9 cellular contexts compared by ENCODE assay signal in genomic region chr1:119870917-119871486, GRCh38. TPM values are rescaled to one million over a fixed set of nuclear protein-coding genes. Genes with fewer than 3 reads are reported as not detected.
DNase-seq lines count a peak whose midpoint lies in the region; ATAC-seq and TF ChIP-seq lines count a peak whose summit lies in the region.
"Had no signal": no experiment of that assay in that cellular context is flagged by ENCODE, and none has a peak within 500 bp of the region (broad histone marks: within the 10 kb centered on the region; RNA-seq: fewer than 3 reads in every experiment).

No MANE protein-coding gene starts in this region.

- CTCF ChIA-PET in activated CD8-positive, alpha-beta T cell treated with anti-CD3 and anti-CD28 coated beads, Interleukin-2, amount 10 ng/mL, durations not matched to agents 7 days and 5 days (lab: Charles Lee): interaction anchor here (1.3 to 3.8 kb wide), 7 partner anchors 8 to 127 kb away, joined by 5 to 22 read pairs (median 8); no protein-coding TSS in a partner anchor

- TF ChIP-seq CTCF in endodermal cell (conservative IDR thresholded peaks at IDR 0.05): peak; percentile 97

- H3K4me1 Mint-ChIP-seq in activated CD8-positive, alpha-beta T cell treated with anti-CD3 and anti-CD28 coated beads, Interleukin-2, amount 10 ng/mL, durations not matched to agents 7 days and 5 days (ENCODE audit: low read depth): peaks cover 18% of the 10 kb centered on the region
- H3K4me1 Mint-ChIP-seq in endodermal cell: peaks cover 4% of the 10 kb centered on the region

- H3K4me1 ChIP-seq in endodermal cell (ENCODE audit: control insufficient read depth, insufficient read depth, low read length): no peaks in the 10 kb centered on the region

- no peaks in the 10 kb centered on the region for H3K36me3 ChIP-seq in endodermal cell (ENCODE audit: control insufficient read depth, insufficient read depth, low read length)

- H3K27me3 Mint-ChIP-seq in activated CD8-positive, alpha-beta T cell treated with anti-CD3 and anti-CD28 coated beads, Interleukin-2, amount 10 ng/mL, durations not matched to agents 7 days and 5 days (ENCODE audit: low read depth): peaks cover 49% of the 10 kb centered on the region
- H3K27me3 Mint-ChIP-seq in endodermal cell (ENCODE audit: insufficient read depth): peaks cover 5% of the 10 kb centered on the region

- no peak overlapping the region for H3K4me3 Mint-ChIP-seq in activated CD8-positive, alpha-beta T cell treated with anti-CD3 and anti-CD28 coated beads, Interleukin-2, amount 10 ng/mL, durations not matched to agents 7 days and 5 days
- no peak overlapping the region for H3K4me3 Mint-ChIP-seq in endodermal cell
- H3K4me3 Mint-ChIP-seq: T-helper 1 cell treated with Interleukin-12 subunit alpha and Interleukin-12 subunit beta and Interleukin-4 antibody, amounts not matched to agents 30 μg/mL and 1 μg/mL, for 36 hours had no signal

- POLR2A ChIA-PET in activated CD8-positive, alpha-beta T cell treated with anti-CD3 and anti-CD28 coated beads, Interleukin-2, amount 10 ng/mL, durations not matched to agents 7 days and 5 days (lab: Charles Lee): no interaction called here

- H3K27me3 ChIP-seq in endodermal cell (ENCODE audit: control insufficient read depth, insufficient read depth, low read length, poor library complexity, severe bottlenecking): no peaks in the 10 kb centered on the region

- no peak overlapping the region for H3K4me3 ChIP-seq in endodermal cell (ENCODE audit: low read length)

- DNase-seq in CMK (ENCODE audit: low read depth): peak; percentile 50
- peak; percentile 73 for DNase-seq in NCI-H774 (lab: John Stamatoyannopoulos, UW)
- peak; percentile 86 for DNase-seq in activated CD8-positive, alpha-beta T cell treated with anti-CD3 and anti-CD28 coated beads, Interleukin-2, amount 10 ng/mL, durations not matched to agents 7 days and 5 days
- peak; percentile 98 for DNase-seq in endodermal cell
- peak; percentile 72 for DNase-seq in middle frontal gyrus (ENCODE audit: extremely low spot score, low spot score)
- DNase-seq in stimulated activated CD8-positive, alpha-beta memory T cell treated with anti-CD3 and anti-CD28 coated beads, Interleukin-4, amount 100 ng/mL, for 24 hours (ENCODE audit: low read depth): peak; percentile 59

- no peaks in the 10 kb centered on the region for H3K9me3 Mint-ChIP-seq in activated CD8-positive, alpha-beta T cell treated with anti-CD3 and anti-CD28 coated beads, Interleukin-2, amount 10 ng/mL, durations not matched to agents 7 days and 5 days (ENCODE audit: insufficient read depth)
- no peaks in the 10 kb centered on the region for H3K9me3 Mint-ChIP-seq in endodermal cell
- H3K9me3 Mint-ChIP-seq: T-helper 1 cell treated with Interleukin-12 subunit alpha and Interleukin-12 subunit beta and Interleukin-4 antibody, amounts not matched to agents 30 μg/mL and 1 μg/mL, for 36 hours had no signal

- no peak overlapping the region for H3K9ac ChIP-seq in endodermal cell (ENCODE audit: extremely low read depth, low read length, poor library complexity, severe bottlenecking)

- H3K27ac Mint-ChIP-seq in activated CD8-positive, alpha-beta T cell treated with anti-CD3 and anti-CD28 coated beads, Interleukin-2, amount 10 ng/mL, durations not matched to agents 7 days and 5 days: no peak overlapping the region
- no peak overlapping the region for H3K27ac Mint-ChIP-seq in endodermal cell
- H3K27ac Mint-ChIP-seq: T-helper 1 cell treated with Interleukin-12 subunit alpha and Interleukin-12 subunit beta and Interleukin-4 antibody, amounts not matched to agents 30 μg/mL and 1 μg/mL, for 36 hours had no signal

- H3K27ac ChIP-seq in endodermal cell (ENCODE audit: low read depth, low read length): no peak overlapping the region

- no peaks in the 10 kb centered on the region for H3K36me3 Mint-ChIP-seq in activated CD8-positive, alpha-beta T cell treated with anti-CD3 and anti-CD28 coated beads, Interleukin-2, amount 10 ng/mL, durations not matched to agents 7 days and 5 days (ENCODE audit: low read depth)
- no peaks in the 10 kb centered on the region for H3K36me3 Mint-ChIP-seq in endodermal cell (ENCODE audit: low read depth)

- H3K9me3 ChIP-seq in endodermal cell (ENCODE audit: control insufficient read depth, low read length): no peaks in the 10 kb centered on the region

- ATAC-seq in HG03432 (IDR thresholded peaks at IDR 0.05; ENCODE audit: unreplicated experiment): peak; percentile 55
- ATAC-seq in activated CD8-positive, alpha-beta T cell treated with anti-CD3 and anti-CD28 coated beads, Interleukin-2, amount 10 ng/mL, durations not matched to agents 7 days and 5 days: peak; percentile 78
- ATAC-seq in GM19455 (IDR thresholded peaks at IDR 0.05; ENCODE audit: unreplicated experiment): no peak

- WGBS in endodermal cell (ENCODE audit: insufficient coverage in 1 of 2, insufficient read length in 1 of 2), 2 experiments: 47 to 56% methylated on average over 14 to 16 of the region's 16 CpGs

RNA-seq across cellular contexts. Expression of gene ADAM30, which starts 25.3 kb away (rescaled TPM):
- not detected for total RNA-seq in activated CD8-positive, alpha-beta T cell treated with anti-CD3 and anti-CD28 coated beads, Interleukin-2, amount 10 ng/mL, durations not matched to agents 7 days and 5 days
- not detected for total RNA-seq in endodermal cell
- not detected for polyA plus RNA-seq in endodermal cell (2013, experiment 1 of 2)
- not detected for polyA plus RNA-seq in endodermal cell (2013, experiment 2 of 2)

RNA-seq across cellular contexts. Expression of gene REG4, which starts 59.7 kb away (rescaled TPM):
- total RNA-seq in activated CD8-positive, alpha-beta T cell treated with anti-CD3 and anti-CD28 coated beads, Interleukin-2, amount 10 ng/mL, durations not matched to agents 7 days and 5 days: 10 to 100 TPM; 14.6 to 15.3 TPM
- total RNA-seq in endodermal cell: not detected
- polyA plus RNA-seq in endodermal cell (2013, experiment 1 of 2): not detected
- not detected for polyA plus RNA-seq in endodermal cell (2013, experiment 2 of 2)

Comparison
In these comparisons a context has a peak if more than half of its experiments do, and no peak if none do; other contexts are left out.
1. RNA of gene REG4, which starts 59.7 kb away (total RNA-seq): 14.6 to 15.3 TPM in activated CD8-positive, alpha-beta T cell treated with anti-CD3 and anti-CD28 coated beads, Interleukin-2, amount 10 ng/mL, durations not matched to agents 7 days and 5 days; not detected in endodermal cell; every median in the first group is over 10 times any median in the second.
2. Peak in every context shown above with its lines, with median percentiles within 50 percentile points of each other: DNase-seq.